25 cellular contexts compared by ENCODE assay signal in genomic region chr2:109182426-109182825, GRCh38.
"Had no signal": no experiment of that assay in that cellular context is flagged by ENCODE, and none has a peak within 500 bp of the region (broad histone marks: within the 10 kb centered on the region; RNA-seq: fewer than 3 reads in every experiment).

No MANE protein-coding gene starts in this region.

- H3K9ac ChIP-seq: parathyroid adenoma had no signal

- H2AFZ ChIP-seq: hepatocyte, parathyroid adenoma had no signal

- H3K36me3 Mint-ChIP-seq: activated CD4-positive, alpha-beta memory T cell treated with anti-CD3 and anti-CD28 coated beads for 36 hours; activated naive CD4-positive, alpha-beta T cell treated with anti-CD3 and anti-CD28 coated beads, Interleukin-2, amount 10 ng/mL, durations not matched to agents 7 days and 5 days had no signal

- H3K27ac Mint-ChIP-seq: activated CD4-positive, alpha-beta memory T cell treated with anti-CD3 and anti-CD28 coated beads for 36 hours; activated naive CD4-positive, alpha-beta T cell treated with anti-CD3 and anti-CD28 coated beads, Interleukin-2, amount 10 ng/mL, durations not matched to agents 7 days and 5 days; stimulated activated naive B cell treated with anti-CD40 and anti-IgM and Interleukin-4, amounts not matched to agents 10 μg/mL and 1 μg/mL and 100 μg/mL, for 72 hours had no signal

- H3K36me3 ChIP-seq: esophagus squamous epithelium, gastroesophageal sphincter, neutrophil, right atrium auricular region, tibial nerve had no signal

- H3K4me2 ChIP-seq: hepatocyte had no signal

- H3K9me3 ChIP-seq: esophagus squamous epithelium, gastroesophageal sphincter, neutrophil, psoas muscle, right atrium auricular region had no signal

- ATAC-seq: gastroesophageal sphincter; left cardiac atrium; left ventricle myocardium superior; psoas muscle; stimulated activated naive B cell treated with anti-CD40 and anti-IgM and Interleukin-4, amounts not matched to agents 10 μg/mL and 1 μg/mL and 100 μg/mL, for 72 hours had no signal

- H3K79me2 ChIP-seq: hepatocyte, parathyroid adenoma had no signal

- H3K27me3 Mint-ChIP-seq: stimulated activated naive B cell treated with anti-CD40 and anti-IgM and Interleukin-4, amounts not matched to agents 10 μg/mL and 1 μg/mL and 100 μg/mL, for 72 hours had no signal

- H3K27me3 ChIP-seq: esophagus squamous epithelium, gastroesophageal sphincter, hepatocyte, neutrophil, right atrium auricular region, tibial nerve had no signal

- H3K27ac ChIP-seq: epithelial cell of prostate, esophagus squamous epithelium, gastroesophageal sphincter, hepatocyte, neutrophil, parathyroid adenoma, psoas muscle, right atrium auricular region, tibial nerve had no signal

- H3K4me3 Mint-ChIP-seq: activated CD4-positive, alpha-beta memory T cell treated with anti-CD3 and anti-CD28 coated beads for 36 hours; activated naive CD4-positive, alpha-beta T cell treated with anti-CD3 and anti-CD28 coated beads, Interleukin-2, amount 10 ng/mL, durations not matched to agents 7 days and 5 days; nephron; stimulated activated naive B cell treated with anti-CD40 and anti-IgM and Interleukin-4, amounts not matched to agents 10 μg/mL and 1 μg/mL and 100 μg/mL, for 72 hours had no signal

- DNase-seq: activated CD4-positive, alpha-beta memory T cell treated with anti-CD3 and anti-CD28 coated beads for 36 hours; activated CD4-positive, alpha-beta T cell treated with anti-CD3 and anti-CD28 coated beads for 4 hours; activated CD4-positive, CD25-positive, alpha-beta regulatory T cell; activated CD8-positive, alpha-beta memory T cell treated with anti-CD3 and anti-CD28 coated beads, Interleukin-2, amount 50 U/mL, for 4 hours; activated gamma-delta T cell; activated naive CD4-positive, alpha-beta T cell treated with anti-CD3 and anti-CD28 coated beads, Interleukin-2, amount 10 ng/mL, durations not matched to agents 7 days and 5 days; activated T-cell treated with anti-CD3 and anti-CD28 coated beads, Interleukin-2, amount 50 U/mL, for 1 hour; dermis blood vessel endothelial cell; effector CD4-positive, alpha-beta T cell; esophagus squamous epithelium; left cardiac atrium; left ventricle myocardium superior; psoas muscle; stimulated activated CD4-positive, alpha-beta T cell treated with anti-CD3 and anti-CD28 coated beads, Interleukin-15, amount 100 ng/mL, for 24 hours; stimulated activated CD4-positive, alpha-beta T cell treated with anti-CD3 and anti-CD28 coated beads, Interleukin-2, amount 100 ng/mL, for 24 hours; stimulated activated naive B cell treated with anti-CD40 and anti-IgM and Interleukin-4, amounts not matched to agents 10 μg/mL and 1 μg/mL and 100 μg/mL, for 72 hours; T-helper 1 cell had no signal

- H3K4me1 Mint-ChIP-seq: activated naive CD4-positive, alpha-beta T cell treated with anti-CD3 and anti-CD28 coated beads, Interleukin-2, amount 10 ng/mL, durations not matched to agents 7 days and 5 days; stimulated activated naive B cell treated with anti-CD40 and anti-IgM and Interleukin-4, amounts not matched to agents 10 μg/mL and 1 μg/mL and 100 μg/mL, for 72 hours had no signal

- H3K4me1 ChIP-seq: parathyroid adenoma had no signal

- H3K4me3 ChIP-seq: esophagus squamous epithelium, gastroesophageal sphincter, hepatocyte, psoas muscle, right atrium auricular region, tibial nerve had no signal
